In genomic region chr21:44687671-44688070, GRCh38 we compare ENCODE assay signal across 22 cellular contexts. TPM values are rescaled to one million over a fixed set of nuclear protein-coding genes. Genes with fewer than 3 reads are reported as not detected.
A peak's percentile ranks its signal among the peaks of the same experiment; 100 is the strongest.
DNase-seq lines count a peak whose midpoint lies in the region; ATAC-seq and TF ChIP-seq lines count a peak whose summit lies in the region.
"Had no signal": no experiment of that assay in that cellular context is flagged by ENCODE, and none has a peak within 500 bp of the region (broad histone marks: within the 10 kb centered on the region; RNA-seq: fewer than 3 reads in every experiment).

No MANE protein-coding gene starts in this region.

- no peaks in the 10 kb centered on the region for H3K27me3 ChIP-seq in Karpas-422 (ENCODE audit: low read length)
- H3K27me3 ChIP-seq: adrenal gland had no signal

- H3K79me2 ChIP-seq in Karpas-422 (ENCODE audit: low read length): no peaks in the 10 kb centered on the region

- H3K36me3 Mint-ChIP-seq in nephron (ENCODE audit: low read depth): no peaks in the 10 kb centered on the region

- no peaks in the 10 kb centered on the region for H3K36me3 ChIP-seq in Karpas-422 (ENCODE audit: insufficient read depth, low read length)
- H3K36me3 ChIP-seq: adrenal gland, breast epithelium, MG63, transverse colon had no signal

- H3K4me1 Mint-ChIP-seq in nephron: peaks cover 23% of the 10 kb centered on the region

- no peak overlapping the region for H3K27ac ChIP-seq in Karpas-422 (ENCODE audit: low read length)
- H3K27ac ChIP-seq: adrenal gland, breast epithelium, coronary artery, HL-60, transverse colon, VCaP had no signal

- no peak overlapping the region for H3K9ac ChIP-seq in Karpas-422 (ENCODE audit: low read length)

- no peaks in the 10 kb centered on the region; the same call in 1 of the 2 replicates for H4K20me1 ChIP-seq in Karpas-422 (ENCODE audit: insufficient read depth, low read depth, low read length)

- no peak for TF ChIP-seq CTCF in nephron (IDR thresholded peaks at IDR 0.05; ENCODE audit: unreplicated experiment in 3 of 3)

- H3K27me3 Mint-ChIP-seq in nephron (ENCODE audit: low read depth): peaks cover 51% of the 10 kb centered on the region
- H3K27me3 Mint-ChIP-seq: stimulated activated naive CD8-positive, alpha-beta T cell treated with anti-CD3 and anti-CD28 coated beads, Interleukin-15, amount 100 ng/mL, for 72 hours had no signal

- DNase-seq in Karpas-422 (peak; percentile 70), NCI-H187 treated with DMSO at 0.1 percent for 48 hours (lab: John Stamatoyannopoulos, UW) (peak; percentile 79), NCI-H748 treated with DMSO at 0.1 percent for 48 hours (lab: John Stamatoyannopoulos, UW) (peak; percentile 14), NCI-H2081 treated with DMSO at 0.1 percent for 48 hours (lab: John Stamatoyannopoulos, UW) (no peak), AG20443 (ENCODE audit: low spot score) (no peak)
- DNase-seq: activated CD4-positive, alpha-beta T cell treated with anti-CD3 and anti-CD28 coated beads, Interleukin-2, amount 50 U/mL, for 1 hour; left colon; MG63; NCI-H2081; stimulated activated CD4-positive, alpha-beta T cell treated with anti-CD3 and anti-CD28 coated beads, Interleukin-4, amount 100 ng/mL, for 24 hours; stimulated activated naive CD8-positive, alpha-beta T cell treated with anti-CD3 and anti-CD28 coated beads, Interleukin-15, amount 100 ng/mL, for 72 hours; T-helper 17 cell; transverse colon had no signal

- H3K4me1 ChIP-seq in Karpas-422 (ENCODE audit: low read length): peaks cover 13% of the 10 kb centered on the region
- H3K4me1 ChIP-seq: adrenal gland, breast epithelium, transverse colon had no signal

- peak overlapping the region; percentile 16 for H3K4me2 ChIP-seq in Karpas-422 (ENCODE audit: low read depth, low read length, poor library complexity, severe bottlenecking)

- no peak overlapping the region for H3K4me3 ChIP-seq in Karpas-422 (ENCODE audit: low read length)
- H3K4me3 ChIP-seq: adrenal gland, breast epithelium, coronary artery, MG63, transverse colon had no signal

- no peaks in the 10 kb centered on the region for H3K9me2 ChIP-seq in Karpas-422 (replicated peaks; ENCODE audit: insufficient read depth, low read length)

- peak overlapping the region in 1 of 3 experiments; percentile 12 for H3K4me3 Mint-ChIP-seq in nephron
- H3K4me3 Mint-ChIP-seq: neural crest cell; stimulated activated naive CD8-positive, alpha-beta T cell treated with anti-CD3 and anti-CD28 coated beads, Interleukin-15, amount 100 ng/mL, for 72 hours; T-helper 17 cell had no signal

- H2AFZ ChIP-seq in Karpas-422 (ENCODE audit: low read length): no peak overlapping the region

- H3K27ac Mint-ChIP-seq in nephron: peak overlapping the region in 2 of 3 experiments; percentile 23 to 53

- H3K9me3 ChIP-seq in Karpas-422 (ENCODE audit: low read length): no peaks in the 10 kb centered on the region
- H3K9me3 ChIP-seq: adrenal gland had no signal

- H3K9me3 Mint-ChIP-seq in nephron: peaks cover 9% of the 10 kb centered on the region

- ATAC-seq in HG02870 (IDR thresholded peaks at IDR 0.05; ENCODE audit: unreplicated experiment): no peak
- ATAC-seq: left colon; stimulated activated naive CD8-positive, alpha-beta T cell treated with anti-CD3 and anti-CD28 coated beads, Interleukin-15, amount 100 ng/mL, for 72 hours; T-helper 17 cell had no signal

RNA-seq across cellular contexts. Expression of gene KRTAP12-1, which starts 5.7 kb away (rescaled TPM):
- not detected in 2 replicates for total RNA-seq in Karpas-422 (2014; rRNA removed; shearing (Covaris generic); ENCODE audit: low replicate concordance)
- total RNA-seq: adrenal gland, breast epithelium, left colon, neural crest cell, pulmonary artery endothelial cell, T-helper 17 cell, transverse colon had no signal

RNA-seq across cellular contexts. Expression of gene KRTAP10-12, which starts 9.3 kb away (rescaled TPM):
- total RNA-seq in Karpas-422 (2014; rRNA removed; shearing (Covaris generic); ENCODE audit: low replicate concordance): not detected in 2 replicates
- total RNA-seq: adrenal gland, breast epithelium, left colon, neural crest cell, pulmonary artery endothelial cell, T-helper 17 cell, transverse colon had no signal

RNA-seq across cellular contexts. Expression of gene KRTAP12-2, which starts 20.9 kb away (rescaled TPM):
- not detected in 2 replicates for total RNA-seq in Karpas-422 (2014; rRNA removed; shearing (Covaris generic); ENCODE audit: low replicate concordance)
- total RNA-seq: adrenal gland, breast epithelium, left colon, neural crest cell, pulmonary artery endothelial cell, T-helper 17 cell, transverse colon had no signal

RNA-seq across cellular contexts. Expression of gene TSPEAR, which starts 23.7 kb away (rescaled TPM):
- total RNA-seq in Karpas-422 (2014; rRNA removed; shearing (Covaris generic); ENCODE audit: low replicate concordance): not detected in 2 replicates
- total RNA-seq: adrenal gland, neural crest cell, pulmonary artery endothelial cell, T-helper 17 cell, transverse colon had no signal

RNA-seq across cellular contexts. Expression of gene KRTAP12-3, which starts 29.9 kb away (rescaled TPM):
- total RNA-seq in Karpas-422 (2014; rRNA removed; shearing (Covaris generic); ENCODE audit: low replicate concordance): not detected in 2 replicates
- total RNA-seq: adrenal gland, breast epithelium, left colon, neural crest cell, pulmonary artery endothelial cell, T-helper 17 cell, transverse colon had no signal

Comparison
In these comparisons a context has a peak if more than half of its experiments do, and no peak if none do; other contexts are left out.
1. DNase-seq: peak in Karpas-422 (single experiment), NCI-H187 treated with DMSO at 0.1 percent for 48 hours (single experiment) and NCI-H748 treated with DMSO at 0.1 percent for 48 hours (single experiment); none in NCI-H2081 treated with DMSO at 0.1 percent for 48 hours (single experiment) and AG20443 (single experiment).